ENCODE assay signal across 29 cellular contexts in the genomic region with DNA sequence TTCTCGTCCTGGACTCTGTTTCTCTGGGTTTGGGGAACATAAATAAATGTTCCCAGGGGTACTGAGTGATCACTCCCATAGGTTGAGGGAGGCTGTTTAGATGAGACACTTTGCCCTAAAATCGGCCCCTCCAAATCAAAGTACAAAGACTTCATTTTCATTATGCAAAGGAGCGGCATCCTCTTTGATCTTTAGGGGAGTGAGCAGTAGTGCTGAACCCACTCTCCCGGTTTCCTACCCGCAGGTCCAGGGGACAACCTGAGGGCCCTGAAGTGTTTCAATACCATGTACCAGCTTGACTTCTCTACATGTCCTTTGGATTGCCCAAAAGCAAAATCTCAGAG. TPM values are rescaled to one million over a fixed set of nuclear protein-coding genes. Genes with fewer than 3 reads are reported as not detected.
DNase-seq lines count a peak whose midpoint lies in the region; ATAC-seq, FAIRE-seq and TF ChIP-seq lines count a peak whose summit lies in the region.
"Had no signal": no experiment of that assay in that cellular context is flagged by ENCODE, and none has a peak within 500 bp of the region (broad histone marks: within the 10 kb centered on the region; RNA-seq: fewer than 3 reads in every experiment).

No MANE protein-coding gene starts in this region.

- BruUV-seq in Panc1 (replicated peaks; lab: Mats Ljungman, UMichigan) = no TSS peak

- no peak overlapping the region for H4K8ac ChIP-seq in trophoblast cell (ENCODE audit: low read depth, low read length)

- H3K79me2 ChIP-seq in trophoblast cell (ENCODE audit: control insufficient read depth, insufficient read depth, low read length, poor library complexity) = peaks cover 5% of the 10 kb centered on the region

- H2BK5ac ChIP-seq in trophoblast cell (ENCODE audit: low read depth, low read length, poor library complexity) = peak overlapping the region; percentile 16

- H3K27me3 ChIP-seq in Panc1 (ENCODE audit: control insufficient read depth, insufficient read depth, low read length) (no peaks in the 10 kb centered on the region), trophoblast cell (ENCODE audit: insufficient read depth, low read length) (peaks cover 35% of the 10 kb centered on the region), suprapubic skin (peaks cover 85% of the 10 kb centered on the region), ascending aorta (no peaks in the 10 kb centered on the region)

- H4K12ac ChIP-seq in trophoblast cell (ENCODE audit: low read depth, low read length) = no peak overlapping the region

- H3K4me3 ChIP-seq in AG10803 (ENCODE audit: low read length) (peak overlapping the region; percentile 89), Panc1 (ENCODE audit: low read depth in 2 of 2, low read length in 2 of 2) (peak overlapping the region; percentile 70 to 99), kidney (ENCODE audit: low read length in 2 of 2) (peak overlapping the region; percentile 68 to 72), trophoblast cell (ENCODE audit: low read depth, low read length) (no peak overlapping the region), suprapubic skin (no peak overlapping the region), ascending aorta (no peak overlapping the region)
- H3K4me3 ChIP-seq: gastroesophageal sphincter, left lung, neural progenitor cell had no signal

- H3K9me3 Mint-ChIP-seq in activated T-helper 1 cell treated with anti-CD3 and anti-CD28 coated beads, Interleukin-12 subunit alpha, Interleukin-12 subunit beta, Interleukin-2, Interleukin-4 antibody, amounts not matched to agents 30 ng/mL and 10 ng/mL and 1 ng/mL, durations not matched to agents 14 hours and 24 hours and 36 hours = no peaks in the 10 kb centered on the region
- H3K9me3 Mint-ChIP-seq: activated CD4-positive, alpha-beta memory T cell treated with anti-CD3 and anti-CD28 coated beads, Interleukin-2, amount 10 ng/mL, durations not matched to agents 7 days and 5 days; activated T-helper 17 cell treated with anti-CD3 and anti-CD28 coated beads, Interleukin-2, amount 50 U/mL, for 72 hours; dendritic cell treated with granulocyte-macrophage colony-stimulating factor and Interleukin-4, amounts not matched to agents 40 ng/mL and 50 ng/mL, for 4 days; immature natural killer cell had no signal

- POLR2A ChIA-PET in Panc1 (lab: Charles Lee) = interaction anchor here (0.7 to 1.6 kb wide), 4 partner anchors 9 to 1281 kb away, joined by 4 to 8 read pairs (median 5); no protein-coding TSS in a partner anchor

- CTCF ChIA-PET in Panc1 (lab: Charles Lee) = interaction anchor here (0.6 to 0.8 kb wide), 5 partner anchors 9 to 336 kb away, joined by 3 to 6 read pairs (median 3); no protein-coding TSS in a partner anchor

- peaks cover 2% of the 10 kb centered on the region for H3K36me3 Mint-ChIP-seq in activated T-helper 1 cell treated with anti-CD3 and anti-CD28 coated beads, Interleukin-12 subunit alpha, Interleukin-12 subunit beta, Interleukin-2, Interleukin-4 antibody, amounts not matched to agents 30 ng/mL and 10 ng/mL and 1 ng/mL, durations not matched to agents 14 hours and 24 hours and 36 hours (ENCODE audit: low read depth)
- H3K36me3 Mint-ChIP-seq: activated naive CD8-positive, alpha-beta T cell had no signal

- FAIRE-seq in kidney (lab: Jason Lieb, UNC) = no peak

- no peak overlapping the region for H3K14ac ChIP-seq in trophoblast cell (ENCODE audit: low read length)

- no peak overlapping the region for H2AK5ac ChIP-seq in trophoblast cell (ENCODE audit: low read length)

- no peak for ATAC-seq in Panc1
- ATAC-seq: activated T-helper 17 cell treated with anti-CD3 and anti-CD28 coated beads, Interleukin-2, amount 50 U/mL, for 72 hours; gastroesophageal sphincter; left lung; sciatic nerve had no signal

- no peak overlapping the region for H3K4me3 Mint-ChIP-seq in activated T-helper 1 cell treated with anti-CD3 and anti-CD28 coated beads, Interleukin-12 subunit alpha, Interleukin-12 subunit beta, Interleukin-2, Interleukin-4 antibody, amounts not matched to agents 30 ng/mL and 10 ng/mL and 1 ng/mL, durations not matched to agents 14 hours and 24 hours and 36 hours
- H3K4me3 Mint-ChIP-seq: activated CD4-positive, alpha-beta memory T cell treated with anti-CD3 and anti-CD28 coated beads, Interleukin-2, amount 10 ng/mL, durations not matched to agents 7 days and 5 days; activated naive CD8-positive, alpha-beta T cell; dendritic cell treated with granulocyte-macrophage colony-stimulating factor and Interleukin-4, amounts not matched to agents 40 ng/mL and 50 ng/mL, for 4 days; immature natural killer cell; neural progenitor cell had no signal

- TF ChIP-seq CTCF in AG10803 (conservative IDR thresholded peaks at IDR 0.05; ENCODE audit: low read length) = no peak
- no peak for TF ChIP-seq CTCF in Panc1 (IDR thresholded peaks at IDR 0.05)
- TF ChIP-seq CTCF in kidney (IDR thresholded peaks at IDR 0.05; ENCODE audit: borderline replicate concordance, extremely low read depth, insufficient read depth) = no peak
- TF ChIP-seq CTCF in suprapubic skin (IDR thresholded peaks at IDR 0.05) = no peak
- no peak for TF ChIP-seq CTCF in ascending aorta (IDR thresholded peaks at IDR 0.05)

- no peak overlapping the region for H3K4me2 ChIP-seq in trophoblast cell (ENCODE audit: low read length)
- H3K4me2 ChIP-seq: neural progenitor cell, SK-N-SH had no signal

- no peak overlapping the region for H3K27ac Mint-ChIP-seq in activated T-helper 1 cell treated with anti-CD3 and anti-CD28 coated beads, Interleukin-12 subunit alpha, Interleukin-12 subunit beta, Interleukin-2, Interleukin-4 antibody, amounts not matched to agents 30 ng/mL and 10 ng/mL and 1 ng/mL, durations not matched to agents 14 hours and 24 hours and 36 hours
- H3K27ac Mint-ChIP-seq: activated CD4-positive, alpha-beta memory T cell treated with anti-CD3 and anti-CD28 coated beads, Interleukin-2, amount 10 ng/mL, durations not matched to agents 7 days and 5 days; activated naive CD8-positive, alpha-beta T cell; activated T-helper 17 cell treated with anti-CD3 and anti-CD28 coated beads, Interleukin-2, amount 50 U/mL, for 72 hours; dendritic cell treated with granulocyte-macrophage colony-stimulating factor and Interleukin-4, amounts not matched to agents 40 ng/mL and 50 ng/mL, for 4 days; immature natural killer cell; neural progenitor cell had no signal

- H3K27ac ChIP-seq in Panc1 (ENCODE audit: low read length) (peak overlapping the region; percentile 99), kidney (ENCODE audit: low read depth in 2 of 2, low read length in 2 of 2) (peak overlapping the region; percentile 90 to 94), trophoblast cell (ENCODE audit: low read depth, low read length) (peak overlapping the region; percentile 67), suprapubic skin (no peak overlapping the region), ascending aorta (no peak overlapping the region)
- H3K27ac ChIP-seq: gastroesophageal sphincter, left lung, neural progenitor cell, thoracic aorta had no signal

- H3K4me1 ChIP-seq in Panc1 (ENCODE audit: control insufficient read depth, insufficient read depth, low read length) (peaks cover 35% of the 10 kb centered on the region), kidney (ENCODE audit: control insufficient read depth in 1 of 2, insufficient read depth in 1 of 2, low read depth in 1 of 2, low read length in 2 of 2) (peaks cover 9 to 15% of the 10 kb centered on the region in 2 donors), trophoblast cell (ENCODE audit: control insufficient read depth in 1 of 2, insufficient read depth in 2 of 2, low read length in 2 of 2) (peaks cover 31 to 43% of the 10 kb centered on the region in 2 experiments), suprapubic skin (peaks cover 62% of the 10 kb centered on the region), ascending aorta (peaks cover 4 to 21% of the 10 kb centered on the region in 2 donors)
- H3K4me1 ChIP-seq: neural progenitor cell had no signal

- peak overlapping the region; percentile 8 for H2BK120ac ChIP-seq in trophoblast cell (ENCODE audit: insufficient read depth, low read length, poor library complexity)

- no peak for DNase-seq in AG10803 (ENCODE audit: low read depth)
- DNase-seq in Panc1 (ENCODE audit: low read depth, low spot score) = no peak
- DNase-seq in kidney = no peak
- DNase-seq in trophoblast cell = no peak
- no peak for DNase-seq in suprapubic skin (ENCODE audit: low spot score in 2 of 2)
- DNase-seq in activated T-helper 1 cell treated with anti-CD3 and anti-CD28 coated beads, Interleukin-12 subunit alpha, Interleukin-12 subunit beta, Interleukin-2, Interleukin-4 antibody, amounts not matched to agents 30 ng/mL and 10 ng/mL and 1 ng/mL, durations not matched to agents 14 hours and 24 hours and 36 hours (ENCODE audit: low spot score) = no peak
- no peak for DNase-seq in SK-N-DZ (ENCODE audit: low spot score)
- no peak for DNase-seq in ascending aorta (ENCODE audit: low spot score in 2 of 2)
- DNase-seq: activated CD4-positive, alpha-beta memory T cell treated with anti-CD3 and anti-CD28 coated beads, Interleukin-2, amount 10 ng/mL, durations not matched to agents 7 days and 5 days; activated CD4-positive, CD25-positive, alpha-beta regulatory T cell treated with anti-CD3 and anti-CD28 coated beads, Interleukin-2, amount 50 U/mL, for 72 hours; activated CD8-positive, alpha-beta memory T cell treated with anti-CD3 and anti-CD28 coated beads, Interleukin-2, amount 50 U/mL, for 48 hours; central memory CD4-positive, alpha-beta T cell; H7; hypothalamus; immature natural killer cell; left lung; NCI-H1436 treated with DMSO at 0.1 percent for 48 hours; NCI-H82; SK-N-SH; stimulated activated naive CD4-positive, alpha-beta T cell treated with Interleukin-2 at 50 U/mL for 16 hours; T-helper 2 cell had no signal

- in situ Hi-C loops in Panc1 (cut with HindIII; ENCODE audit: low pct_unique_long_range_greater_than_20kb, low sequenced_read_pairs) = no loop called here

- peaks cover 23% of the 10 kb centered on the region for H3K79me1 ChIP-seq in trophoblast cell (ENCODE audit: low read length)

- H3K23ac ChIP-seq in trophoblast cell (ENCODE audit: low read length) = no peak overlapping the region

- peaks cover 28% of the 10 kb centered on the region for H3K4me1 Mint-ChIP-seq in activated T-helper 1 cell treated with anti-CD3 and anti-CD28 coated beads, Interleukin-12 subunit alpha, Interleukin-12 subunit beta, Interleukin-2, Interleukin-4 antibody, amounts not matched to agents 30 ng/mL and 10 ng/mL and 1 ng/mL, durations not matched to agents 14 hours and 24 hours and 36 hours (ENCODE audit: low read depth)

- H3K4ac ChIP-seq in trophoblast cell (ENCODE audit: low read depth, low read length) = no peak overlapping the region

- H3K9ac ChIP-seq in kidney (ENCODE audit: low read length in 2 of 2) (peak overlapping the region; percentile 43 to 79), trophoblast cell (ENCODE audit: low read length) (no peak overlapping the region)
- H3K9ac ChIP-seq: neural progenitor cell, SK-N-SH had no signal

- H2BK12ac ChIP-seq in trophoblast cell (ENCODE audit: low read length) = peak overlapping the region; percentile 4

- peak overlapping the region; percentile 59 for H4K91ac ChIP-seq in trophoblast cell (ENCODE audit: low read depth, low read length)

- H3K36me3 ChIP-seq in Panc1 (ENCODE audit: control insufficient read depth, insufficient read depth, low read length) (no peaks in the 10 kb centered on the region; the same call in 1 of the 2 replicates), kidney (ENCODE audit: control insufficient read depth in 1 of 2, insufficient read depth in 2 of 2, low read length in 2 of 2) (no peaks in the 10 kb centered on the region), trophoblast cell (ENCODE audit: control insufficient read depth in 1 of 2, insufficient read depth in 2 of 2, low read length in 2 of 2) (peaks cover 0 to under 1% of the 10 kb centered on the region in 2 experiments), suprapubic skin (no peaks in the 10 kb centered on the region), ascending aorta (no peaks in the 10 kb centered on the region)
- H3K36me3 ChIP-seq: gastroesophageal sphincter, left lung, neural progenitor cell, thoracic aorta had no signal

- H2AFZ ChIP-seq in trophoblast cell (ENCODE audit: insufficient read depth, low read length, poor library complexity) = no peak overlapping the region
- H2AFZ ChIP-seq: neural progenitor cell had no signal

- H3K9me3 ChIP-seq in Panc1 (ENCODE audit: control insufficient read depth, insufficient read depth, low read depth, low read length) (no peaks in the 10 kb centered on the region), kidney (ENCODE audit: control insufficient read depth in 1 of 2, low read length in 2 of 2) (no peaks in the 10 kb centered on the region), trophoblast cell (ENCODE audit: insufficient read depth, low read depth, low read length) (no peaks in the 10 kb centered on the region), suprapubic skin (no peaks in the 10 kb centered on the region), ascending aorta (no peaks in the 10 kb centered on the region)
- H3K9me3 ChIP-seq: gastroesophageal sphincter, left lung, SK-N-SH, thoracic aorta had no signal

- no CpG with 5 or more reads among the region's 5 CpGs for WGBS in trophoblast cell (ENCODE audit: extremely low coverage, insufficient coverage, insufficient read length)
- 53% methylated on average over 4 of the region's 5 CpGs for WGBS in suprapubic skin

- H3K27me3 Mint-ChIP-seq in activated T-helper 1 cell treated with anti-CD3 and anti-CD28 coated beads, Interleukin-12 subunit alpha, Interleukin-12 subunit beta, Interleukin-2, Interleukin-4 antibody, amounts not matched to agents 30 ng/mL and 10 ng/mL and 1 ng/mL, durations not matched to agents 14 hours and 24 hours and 36 hours (ENCODE audit: insufficient read depth) = peaks cover 91% of the 10 kb centered on the region

- no peak for TF ChIP-seq POLR2A in suprapubic skin (IDR thresholded peaks at IDR 0.05)

- TF ChIP-seq EP300 in suprapubic skin (IDR thresholded peaks at IDR 0.05) = no peak

- no peak overlapping the region for H3K18ac ChIP-seq in trophoblast cell (ENCODE audit: low read length)

- intact Hi-C loops in Panc1 (cut with micrococcal nuclease; ENCODE audit: unreplicated experiment) = no loop called here
- intact Hi-C loops in kidney (cut with DNase I) = no loop called here
- intact Hi-C loops in activated T-helper 1 cell treated with anti-CD3 and anti-CD28 coated beads, Interleukin-12 subunit alpha, Interleukin-12 subunit beta, Interleukin-2, Interleukin-4 antibody, amounts not matched to agents 30 ng/mL and 10 ng/mL and 1 ng/mL, durations not matched to agents 14 hours and 24 hours and 36 hours (cut with micrococcal nuclease) = no loop called here
- intact Hi-C loops in ascending aorta (cut with DNase I) = no loop called here

RNA-seq across cellular contexts. Expression of a gene that starts 3.6 kb away (rescaled TPM):
- total RNA-seq in Panc1 (2021; ENCODE audit: unreplicated experiment) = 196 TPM
- polyA plus RNA-seq in Panc1 (2012; ENCODE audit: insufficient read length) = 167 TPM
- 90.2 TPM for total RNA-seq in kidney
- 44.0 TPM for polyA plus RNA-seq in kidney (ENCODE audit: insufficient read depth, low read depth, low replicate concordance)
- 10.6 and 10.9 TPM in 2 replicates for polyA plus RNA-seq in trophoblast cell (2013)
- total RNA-seq in suprapubic skin = 1 to 10 TPM in 2 of 4 donors, under 1 TPM in 1, not detected in 1; 0.39 to 4.5 (median 1.3) TPM
- total RNA-seq in activated T-helper 1 cell treated with anti-CD3 and anti-CD28 coated beads, Interleukin-12 subunit alpha, Interleukin-12 subunit beta, Interleukin-2, Interleukin-4 antibody, amounts not matched to agents 30 ng/mL and 10 ng/mL and 1 ng/mL, durations not matched to agents 14 hours and 24 hours and 36 hours = 0.71 and 0.99 TPM in 2 replicates
- not detected in 2 replicates for polyA plus RNA-seq in SK-N-DZ (2014; cell fraction: cytosol; rRNA removed)
- not detected in 2 replicates for polyA plus RNA-seq in SK-N-DZ (2014; cell fraction: nucleus; rRNA removed)
- total RNA-seq in ascending aorta = 5.1 TPM
- total RNA-seq: H7 had no signal
- polyA plus RNA-seq: BJ, immature natural killer cell, SK-N-SH had no signal

RNA-seq across cellular contexts. Expression of a gene that starts 7.6 kb away (rescaled TPM):
- total RNA-seq in Panc1 (2021; ENCODE audit: unreplicated experiment) (67.2 TPM), kidney (27.0 TPM), suprapubic skin (under 1 TPM in 2 of 4 donors, not detected in 2; 0.72 to 0.80 TPM), ascending aorta (0.53 TPM)
- polyA plus RNA-seq in Panc1 (2012; ENCODE audit: insufficient read length) = 64.4 TPM
- 12.3 TPM for polyA plus RNA-seq in kidney (ENCODE audit: insufficient read depth, low read depth, low replicate concordance)
- 3.2 and 3.5 TPM in 2 replicates for polyA plus RNA-seq in trophoblast cell (2013)
- total RNA-seq in activated T-helper 1 cell treated with anti-CD3 and anti-CD28 coated beads, Interleukin-12 subunit alpha, Interleukin-12 subunit beta, Interleukin-2, Interleukin-4 antibody, amounts not matched to agents 30 ng/mL and 10 ng/mL and 1 ng/mL, durations not matched to agents 14 hours and 24 hours and 36 hours = 0.10 TPM in 1 of 2 replicates, not detected in the other
- polyA plus RNA-seq in SK-N-DZ (2014; cell fraction: cytosol; rRNA removed) = not detected in 2 replicates
- not detected in 2 replicates for polyA plus RNA-seq in SK-N-DZ (2014; cell fraction: nucleus; rRNA removed)
- total RNA-seq: activated T-helper 17 cell treated with anti-CD3 and anti-CD28 coated beads, Interleukin-2, amount 50 U/mL, for 72 hours; H7 had no signal
- polyA plus RNA-seq: BJ, immature natural killer cell, SK-N-SH had no signal

RNA-seq across cellular contexts. Expression of a gene that starts 9.7 kb away (rescaled TPM):
- total RNA-seq in Panc1 (2021; ENCODE audit: unreplicated experiment) = 44.0 TPM
- polyA plus RNA-seq in Panc1 (2012; ENCODE audit: insufficient read length) = 36.5 TPM
- total RNA-seq in kidney = 45.4 TPM
- 49.6 TPM for polyA plus RNA-seq in kidney (ENCODE audit: insufficient read depth, low read depth, low replicate concordance)
- polyA plus RNA-seq in trophoblast cell (2013) = 9.6 and 9.8 TPM in 2 replicates
- total RNA-seq in suprapubic skin = 1 to 10 TPM in 3 of 4 donors, under 1 TPM in 1; 0.95 to 3.6 (median 2.4) TPM
- total RNA-seq in activated T-helper 1 cell treated with anti-CD3 and anti-CD28 coated beads, Interleukin-12 subunit alpha, Interleukin-12 subunit beta, Interleukin-2, Interleukin-4 antibody, amounts not matched to agents 30 ng/mL and 10 ng/mL and 1 ng/mL, durations not matched to agents 14 hours and 24 hours and 36 hours = 0.49 and 0.51 TPM in 2 replicates
- not detected in 2 replicates for polyA plus RNA-seq in SK-N-DZ (2014; cell fraction: cytosol; rRNA removed)
- polyA plus RNA-seq in SK-N-DZ (2014; cell fraction: nucleus; rRNA removed) = not detected in 2 replicates
- total RNA-seq in ascending aorta = 15.0 TPM
- polyA plus RNA-seq: BJ, SK-N-SH had no signal

RNA-seq across cellular contexts. Expression of a gene that starts 11.1 kb away (rescaled TPM):
- 127 TPM for total RNA-seq in Panc1 (2021; ENCODE audit: unreplicated experiment)
- 113 TPM for polyA plus RNA-seq in Panc1 (2012; ENCODE audit: insufficient read length)
- total RNA-seq in kidney = 99.0 TPM
- 12.1 TPM for polyA plus RNA-seq in kidney (ENCODE audit: insufficient read depth, low read depth, low replicate concordance)
- polyA plus RNA-seq in trophoblast cell (2013) = 8.1 and 10.4 TPM in 2 replicates
- total RNA-seq in suprapubic skin = 10 to 100 TPM in 1 of 4 donors, 1 to 10 TPM in 3; 2.3 to 20.8 (median 3.9) TPM
- 2.5 and 2.8 TPM in 2 replicates for total RNA-seq in activated T-helper 1 cell treated with anti-CD3 and anti-CD28 coated beads, Interleukin-12 subunit alpha, Interleukin-12 subunit beta, Interleukin-2, Interleukin-4 antibody, amounts not matched to agents 30 ng/mL and 10 ng/mL and 1 ng/mL, durations not matched to agents 14 hours and 24 hours and 36 hours
- not detected in 2 replicates for polyA plus RNA-seq in SK-N-DZ (2014; cell fraction: cytosol; rRNA removed)
- polyA plus RNA-seq in SK-N-DZ (2014; cell fraction: nucleus; rRNA removed) = not detected in 2 replicates
- 19.3 TPM for total RNA-seq in ascending aorta
- polyA plus RNA-seq: BJ had no signal

RNA-seq across cellular contexts. Expression of a gene that starts 13.9 kb away (rescaled TPM):
- 45.9 TPM for total RNA-seq in Panc1 (2021; ENCODE audit: unreplicated experiment)
- polyA plus RNA-seq in Panc1 (2012; ENCODE audit: insufficient read length) = 47.8 TPM
- total RNA-seq in kidney = 48.7 TPM
- 19.3 TPM for polyA plus RNA-seq in kidney (ENCODE audit: insufficient read depth, low read depth, low replicate concordance)
- 2.4 and 2.5 TPM in 2 replicates for polyA plus RNA-seq in trophoblast cell (2013)
- total RNA-seq in suprapubic skin = not detected
- not detected in 2 replicates for total RNA-seq in activated T-helper 1 cell treated with anti-CD3 and anti-CD28 coated beads, Interleukin-12 subunit alpha, Interleukin-12 subunit beta, Interleukin-2, Interleukin-4 antibody, amounts not matched to agents 30 ng/mL and 10 ng/mL and 1 ng/mL, durations not matched to agents 14 hours and 24 hours and 36 hours
- polyA plus RNA-seq in SK-N-DZ (2014; cell fraction: cytosol; rRNA removed) = not detected in 2 replicates
- polyA plus RNA-seq in SK-N-DZ (2014; cell fraction: nucleus; rRNA removed) = not detected in 2 replicates
- total RNA-seq in ascending aorta = not detected
- total RNA-seq: activated CD4-positive, alpha-beta memory T cell treated with anti-CD3 and anti-CD28 coated beads, Interleukin-2, amount 10 ng/mL, durations not matched to agents 7 days and 5 days; activated T-helper 17 cell treated with anti-CD3 and anti-CD28 coated beads, Interleukin-2, amount 50 U/mL, for 72 hours; H7 had no signal
- polyA plus RNA-seq: BJ, immature natural killer cell, SK-N-SH had no signal

Comparison
In these comparisons a context has a peak if more than half of its experiments do, and no peak if none do; other contexts are left out.
1. H3K4me3 ChIP-seq: peak in AG10803 (single experiment), Panc1 (2 of 2) and kidney (2 of 2); none in trophoblast cell (single experiment), suprapubic skin (single experiment) and ascending aorta (0 of 2).
2. H3K27ac ChIP-seq: peak in Panc1 (single experiment), kidney (2 of 2) and trophoblast cell (single experiment); none in suprapubic skin (single experiment) and ascending aorta (0 of 2).
3. RNA of a gene that starts 3.6 kb away (total RNA-seq): 196 TPM in Panc1 (single experiment) and 90.2 TPM in kidney (single experiment); 5.1 TPM in ascending aorta (single experiment), 0.39 to 4.5 TPM in suprapubic skin and 0.71 to 0.99 TPM in activated T-helper 1 cell treated with anti-CD3 and anti-CD28 coated beads, Interleukin-12 subunit alpha, Interleukin-12 subunit beta, Interleukin-2, Interleukin-4 antibody, amounts not matched to agents 30 ng/mL and 10 ng/mL and 1 ng/mL, durations not matched to agents 14 hours and 24 hours and 36 hours; every median in the first group is over 10 times any median in the second.
4. RNA of a gene that starts 7.6 kb away (total RNA-seq): 67.2 TPM in Panc1 (single experiment) and 27.0 TPM in kidney (single experiment); 0.72 to 0.80 TPM in suprapubic skin, 0.53 TPM in ascending aorta (single experiment) and 0.10 TPM in activated T-helper 1 cell treated with anti-CD3 and anti-CD28 coated beads, Interleukin-12 subunit alpha, Interleukin-12 subunit beta, Interleukin-2, Interleukin-4 antibody, amounts not matched to agents 30 ng/mL and 10 ng/mL and 1 ng/mL, durations not matched to agents 14 hours and 24 hours and 36 hours; every median in the first group is over 10 times any median in the second.